In the genomic region with DNA sequence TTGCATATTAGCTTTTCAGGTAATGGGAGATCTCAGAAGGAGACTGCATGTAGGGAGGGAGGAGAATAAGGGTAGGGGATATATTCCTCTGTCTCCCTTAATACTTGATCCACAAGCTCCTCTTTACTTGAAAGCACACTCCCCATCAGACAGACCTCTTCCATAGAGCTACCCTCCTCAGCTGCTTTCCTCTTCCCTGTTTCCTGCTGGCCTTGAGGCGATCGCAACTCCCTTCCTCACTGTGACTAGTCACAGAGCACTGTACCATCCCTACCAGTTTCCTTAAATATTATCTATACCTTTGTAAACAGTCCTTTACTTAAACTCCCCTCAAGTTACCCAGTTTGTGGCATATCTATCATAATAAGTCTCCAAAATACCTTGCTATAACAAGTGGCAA, we compare ENCODE assay signal across 21 cellular contexts. TPM values are rescaled to one million over a fixed set of nuclear protein-coding genes. Genes with fewer than 3 reads are reported as not detected.
A peak's percentile ranks its signal among the peaks of the same experiment; 100 is the strongest.
DNase-seq lines count a peak whose midpoint lies in the region; ATAC-seq and TF ChIP-seq lines count a peak whose summit lies in the region.
"Had no signal": no experiment of that assay in that cellular context is flagged by ENCODE, and none has a peak within 500 bp of the region (broad histone marks: within the 10 kb centered on the region; RNA-seq: fewer than 3 reads in every experiment).

No MANE protein-coding gene starts in this region.

- H3K27me3 Mint-ChIP-seq in CD4-positive, alpha-beta memory T cell = no peaks in the 10 kb centered on the region
- H3K27me3 Mint-ChIP-seq in T-helper 17 cell = no peaks in the 10 kb centered on the region
- H3K27me3 Mint-ChIP-seq in chondrocyte (ENCODE audit: low read depth) = no peaks in the 10 kb centered on the region

- H3K4me1 ChIP-seq in BLaER1 (peaks cover 31% of the 10 kb centered on the region), foreskin keratinocyte (peaks cover 12% of the 10 kb centered on the region)
- peaks cover 86% of the 10 kb centered on the region for H3K4me1 ChIP-seq in CD4-positive, alpha-beta memory T cell (ENCODE audit: insufficient read depth, low read length)

- CTCF ChIA-PET in CD4-positive, alpha-beta memory T cell (lab: Charles Lee; ENCODE audit: partially characterized antibody) = no interaction called here

- peaks cover 23% of the 10 kb centered on the region; the same call in 1 of the 2 replicates for H3K36me3 ChIP-seq in BLaER1
- no peaks in the 10 kb centered on the region for H3K36me3 ChIP-seq in CD4-positive, alpha-beta memory T cell (ENCODE audit: insufficient read depth, low read length)
- H3K36me3 ChIP-seq: upper lobe of left lung, WERI-Rb-1 had no signal

- TF ChIP-seq CTCF in foreskin keratinocyte (conservative IDR thresholded peaks at IDR 0.05) (no peak), chondrocyte (IDR thresholded peaks at IDR 0.05) (no peak)

- peak overlapping the region in 4 of 7 donors; percentile 19 to 89 (median 44) for H3K27ac Mint-ChIP-seq in CD4-positive, alpha-beta memory T cell
- peak overlapping the region; percentile 73 for H3K27ac Mint-ChIP-seq in T-helper 17 cell
- no peak overlapping the region for H3K27ac Mint-ChIP-seq in chondrocyte (ENCODE audit: unreplicated experiment)
- H3K27ac Mint-ChIP-seq: T-helper 1 cell treated with Interleukin-12 subunit alpha and Interleukin-12 subunit beta and Interleukin-4 antibody, amounts not matched to agents 30 μg/mL and 1 μg/mL, for 36 hours had no signal

- peak overlapping the region; percentile 71; the same call in 1 of the 2 replicates for H3K27ac ChIP-seq in BLaER1
- H3K27ac ChIP-seq in CD4-positive, alpha-beta memory T cell (ENCODE audit: low read depth, low read length) = no peak overlapping the region
- no peak overlapping the region for H3K27ac ChIP-seq in foreskin keratinocyte
- H3K27ac ChIP-seq: body of pancreas, upper lobe of left lung, WERI-Rb-1 had no signal

- no peak overlapping the region for H3K4me3 ChIP-seq in BLaER1
- no peak overlapping the region for H3K4me3 ChIP-seq in CD4-positive, alpha-beta memory T cell (ENCODE audit: low read length in 2 of 2)
- H3K4me3 ChIP-seq: body of pancreas, upper lobe of left lung had no signal

- intact Hi-C loops in CD4-positive, alpha-beta memory T cell (cut with micrococcal nuclease) = loop anchor here (1.0 kb wide), 1 partner anchor 10 kb away; no protein-coding TSS in a partner anchor

- H3K36me3 Mint-ChIP-seq in CD4-positive, alpha-beta memory T cell = peaks cover 0 to 1% of the 10 kb centered on the region in 2 donors
- peaks cover 2% of the 10 kb centered on the region for H3K36me3 Mint-ChIP-seq in T-helper 17 cell (ENCODE audit: low read depth)
- H3K36me3 Mint-ChIP-seq in chondrocyte (ENCODE audit: low read depth) = no peaks in the 10 kb centered on the region

- no peak for DNase-seq in CD4-positive, alpha-beta memory T cell
- DNase-seq in T-helper 17 cell = no peak
- no peak for DNase-seq in foreskin keratinocyte
- no peak for DNase-seq in chondrocyte (ENCODE audit: low spot score)
- DNase-seq in NCI-H446 treated with DMSO at 0.1 percent for 48 hours (lab: John Stamatoyannopoulos, UW) = no peak
- no peak for DNase-seq in NAMALWA (ENCODE audit: low spot score)
- DNase-seq: activated CD4-positive, alpha-beta T cell treated with anti-CD3 and anti-CD28 coated beads, Interleukin-2, amount 50 U/mL, for 48 hours; activated naive CD4-positive, alpha-beta T cell treated with anti-CD3 and anti-CD28 coated beads, Interleukin-2, amount 50 U/mL, for 16 hours; body of pancreas; Calu3; KG1; NCI-H1694 treated with DMSO at 0.1 percent for 48 hours; NCI-H748 treated with DMSO at 0.1 percent for 48 hours; nucleus accumbens; SHP77 treated with DMSO at 0.1 percent for 48 hours; stimulated activated CD4-positive, alpha-beta T cell treated with anti-CD3 and anti-CD28 coated beads, Interleukin-4, amount 100 ng/mL, for 4 hours; upper lobe of left lung; WERI-Rb-1 had no signal

- H4K20me1 ChIP-seq in BLaER1 = peaks cover 99% of the 10 kb centered on the region

- peak overlapping the region in 6 of 8 donors; percentile 20 to 73 (median 54) for H3K4me3 Mint-ChIP-seq in CD4-positive, alpha-beta memory T cell
- H3K4me3 Mint-ChIP-seq in T-helper 17 cell (peak overlapping the region; percentile 80), chondrocyte (ENCODE audit: unreplicated experiment) (no peak overlapping the region)
- H3K4me3 Mint-ChIP-seq: T-helper 1 cell treated with Interleukin-12 subunit alpha and Interleukin-12 subunit beta and Interleukin-4 antibody, amounts not matched to agents 30 μg/mL and 1 μg/mL, for 36 hours had no signal

- H3K9me3 ChIP-seq in BLaER1 (peaks cover 29% of the 10 kb centered on the region), T-helper 17 cell (ENCODE audit: control insufficient read depth, low read length, poor library complexity, severe bottlenecking) (no peaks in the 10 kb centered on the region)
- no peaks in the 10 kb centered on the region for H3K9me3 ChIP-seq in CD4-positive, alpha-beta memory T cell (ENCODE audit: control insufficient read depth in 1 of 2, low read length in 2 of 2)
- H3K9me3 ChIP-seq: body of pancreas, upper lobe of left lung had no signal

- H3K27me3 ChIP-seq in BLaER1 (no peaks in the 10 kb centered on the region), foreskin keratinocyte (no peaks in the 10 kb centered on the region)
- no peaks in the 10 kb centered on the region for H3K27me3 ChIP-seq in CD4-positive, alpha-beta memory T cell (ENCODE audit: insufficient read depth, low read length)
- H3K27me3 ChIP-seq: body of pancreas, upper lobe of left lung had no signal

- ATAC-seq in T-helper 17 cell (no peak), foreskin keratinocyte (peak; percentile 36), HG02678 (IDR thresholded peaks at IDR 0.05; ENCODE audit: unreplicated experiment) (no peak)
- ATAC-seq: body of pancreas had no signal

- H3K4me2 ChIP-seq in BLaER1 = peak overlapping the region; percentile 84

- H3K9me3 Mint-ChIP-seq in CD4-positive, alpha-beta memory T cell = no peaks in the 10 kb centered on the region
- H3K9me3 Mint-ChIP-seq in chondrocyte (ENCODE audit: low read depth) = no peaks in the 10 kb centered on the region
- H3K9me3 Mint-ChIP-seq: T-helper 1 cell treated with Interleukin-12 subunit alpha and Interleukin-12 subunit beta and Interleukin-4 antibody, amounts not matched to agents 30 μg/mL and 1 μg/mL, for 36 hours had no signal

- peaks cover 58 to 75% (median 71%) of the 10 kb centered on the region in 4 donors for H3K4me1 Mint-ChIP-seq in CD4-positive, alpha-beta memory T cell
- H3K4me1 Mint-ChIP-seq in T-helper 17 cell (peaks cover 59% of the 10 kb centered on the region), chondrocyte (ENCODE audit: low read depth) (peaks cover 66% of the 10 kb centered on the region)

- H3K9ac ChIP-seq in BLaER1 = no peak overlapping the region

- POLR2A ChIA-PET in CD4-positive, alpha-beta memory T cell (lab: Charles Lee; ENCODE audit: partially characterized antibody) = interaction anchor here (0.7 to 2.5 kb wide), 4 partner anchors 9 to 49 kb away, joined by 3 to 8 read pairs (median 3); partner anchors contain the start of gene ROCK1

RNA-seq across cellular contexts. Expression of gene ROCK1, which starts 10.9 kb away (rescaled TPM):
- 10 to 100 TPM; 80.7 to 82.8 TPM for total RNA-seq in CD4-positive, alpha-beta memory T cell
- 10 to 100 TPM; 13.0 to 52.2 TPM for polyA plus RNA-seq in CD4-positive, alpha-beta memory T cell
- total RNA-seq in T-helper 17 cell (100 to 1,000 TPM; 109 to 114 TPM), foreskin keratinocyte (38.3 and 40.8 TPM in 2 replicates), chondrocyte (60.9 to 69.7 TPM (median 63.9 TPM) in 3 replicates)
- polyA plus RNA-seq in foreskin keratinocyte = 6.4 and 7.6 TPM in 2 replicates
